Comparison of ENCODE assay signal across 11 cellular contexts in genomic region chr5:14268236-14268701, GRCh38.
A peak's percentile ranks its signal among the peaks of the same experiment; 100 is the strongest.
DNase-seq lines count a peak whose midpoint lies in the region; ATAC-seq and TF ChIP-seq lines count a peak whose summit lies in the region.
"Had no signal": no experiment of that assay in that cellular context is flagged by ENCODE, and none has a peak within 500 bp of the region (broad histone marks: within the 10 kb centered on the region; RNA-seq: fewer than 3 reads in every experiment).

No MANE protein-coding gene starts in this region.

- peak; percentile 99 for DNase-seq in EL
- peak; percentile 84 for DNase-seq in RKO (ENCODE audit: low spot score)
- DNase-seq in esophagus muscularis mucosa (ENCODE audit: extremely low spot score): no peak
- DNase-seq in psoas muscle: peak; percentile 67 to 72
- no peak for DNase-seq in iPS-NIHi11 (ENCODE audit: low spot score)
- DNase-seq: activated B cell treated with CpG ODN at 0.5 μM for 24 hours; central memory CD4-positive, alpha-beta T cell had no signal

- TF ChIP-seq EP300 in esophagus muscularis mucosa (IDR thresholded peaks at IDR 0.05): no peak

- intact Hi-C loops in esophagus muscularis mucosa (cut with DNase I) (loop anchor here (2.0 kb wide), 1 partner anchor 123 kb away; no protein-coding TSS in a partner anchor), psoas muscle (cut with DNase I) (loop anchor here (2.0 to 5.0 kb wide), 2 partner anchors 123 to 126 kb away; partner anchors contain the start of gene TRIO (in 1 of the 2))

- ATAC-seq in psoas muscle (peak; percentile 73 to 87 (median 78)), GM19023 (IDR thresholded peaks at IDR 0.05; ENCODE audit: unreplicated experiment) (no peak), GM18870 (IDR thresholded peaks at IDR 0.05; ENCODE audit: unreplicated experiment) (no peak), GM21619 (IDR thresholded peaks at IDR 0.05; ENCODE audit: unreplicated experiment) (no peak)

- H3K4me3 ChIP-seq in esophagus muscularis mucosa: no peak overlapping the region
- peak overlapping the region; percentile 20 for H3K4me3 ChIP-seq in psoas muscle
- H3K4me3 ChIP-seq: vagina had no signal

- H3K27me3 ChIP-seq in esophagus muscularis mucosa: no peaks in the 10 kb centered on the region
- no peaks in the 10 kb centered on the region for H3K27me3 ChIP-seq in psoas muscle (ENCODE audit: insufficient read depth in 3 of 3, low read length in 2 of 3)
- H3K27me3 ChIP-seq: vagina had no signal

- H3K4me1 ChIP-seq in esophagus muscularis mucosa (peaks cover 63 to 78% (median 70%) of the 10 kb centered on the region in 4 donors), psoas muscle (peaks cover 73% of the 10 kb centered on the region)

- no peak for TF ChIP-seq POLR2A in esophagus muscularis mucosa (IDR thresholded peaks at IDR 0.05; ENCODE audit: low read depth)

- H3K36me3 ChIP-seq in esophagus muscularis mucosa (peaks cover 0 to 9% (median 7%) of the 10 kb centered on the region in 4 donors), psoas muscle (ENCODE audit: insufficient read depth in 1 of 2, low read depth in 1 of 2) (peaks cover 0 to 14% of the 10 kb centered on the region in 2 donors)
- H3K36me3 ChIP-seq: vagina had no signal

- WGBS in esophagus muscularis mucosa: 51% methylated on average over 5 of the region's 5 CpGs
- 13 to 41% (median 21%) methylated on average over 5 of the region's 5 CpGs for whole genome bisulfite sequencing in psoas muscle, 3 donors

- no peak for TF ChIP-seq CTCF in esophagus muscularis mucosa (IDR thresholded peaks at IDR 0.05)
- TF ChIP-seq CTCF in psoas muscle (IDR thresholded peaks at IDR 0.05): no peak

- H3K27ac ChIP-seq in esophagus muscularis mucosa (replicated peaks in 1 of 4): peak overlapping the region; percentile 70 to 76 (median 74)
- H3K27ac ChIP-seq in psoas muscle: peak overlapping the region; percentile 86
- H3K27ac ChIP-seq: vagina had no signal

- H3K9me3 ChIP-seq in esophagus muscularis mucosa: no peaks in the 10 kb centered on the region
- H3K9me3 ChIP-seq in psoas muscle: no peaks in the 10 kb centered on the region
- H3K9me3 ChIP-seq: vagina had no signal

Comparison
In these comparisons a context has a peak if more than half of its experiments do, and no peak if none do; other contexts are left out.
1. DNase-seq: peak in EL (single experiment), RKO (single experiment) and psoas muscle (2 of 2); none in esophagus muscularis mucosa (single experiment) and iPS-NIHi11 (single experiment).
2. ATAC-seq: peak in psoas muscle (4 of 4); none in GM19023 (single experiment), GM18870 (single experiment) and GM21619 (single experiment).